ENCODE assay signal across 1 cellular context in genomic region chr16:67407788-67408452, GRCh38.
TF ChIP-seq lines count a peak whose summit lies in the region.

No MANE protein-coding gene starts in this region.

TF ChIP-seq in HCT116, 20 proteins besides CTCF, POLR2A, EP300 and RAD21 (continued from another document):
- TF ChIP-seq REST (IDR thresholded peaks at IDR 0.05; ENCODE audit: low read depth) (no peak), ZBTB33 (IDR thresholded peaks at IDR 0.05; ENCODE audit: extremely low read depth, insufficient replicate concordance, low read length) (no peak), POLR2AphosphoS5 (IDR thresholded peaks at IDR 0.05; ENCODE audit: low read depth, low read length) (no peak), EGR1 (IDR thresholded peaks at IDR 0.05; ENCODE audit: low read depth) (no peak)
